ENCODE assay signal across 22 cellular contexts in the genomic region with DNA sequence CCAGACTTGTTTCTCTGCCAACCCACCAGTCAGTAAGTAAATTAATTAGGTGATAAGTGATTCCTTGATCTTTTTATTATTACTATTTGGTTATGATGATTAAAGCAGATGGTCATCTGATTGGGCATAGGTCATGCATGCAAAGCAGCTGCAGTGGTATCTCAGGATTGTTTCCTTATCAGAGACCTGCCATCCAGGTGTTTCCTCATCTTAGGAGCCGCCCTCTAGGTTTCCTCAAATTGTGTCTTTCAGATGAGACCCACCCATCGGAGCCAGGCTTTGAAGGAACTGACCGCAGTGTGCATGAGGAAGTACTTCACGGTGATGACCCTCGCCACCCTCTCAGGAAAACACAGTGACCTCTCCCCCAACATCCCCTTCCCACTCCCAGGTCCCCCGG.
DNase-seq lines count a peak whose midpoint lies in the region; ATAC-seq and TF ChIP-seq lines count a peak whose summit lies in the region.
"Had no signal": no experiment of that assay in that cellular context is flagged by ENCODE, and none has a peak within 500 bp of the region (broad histone marks: within the 10 kb centered on the region; RNA-seq: fewer than 3 reads in every experiment).

No MANE protein-coding gene starts in this region.

- no peaks in the 10 kb centered on the region for H3K27me3 Mint-ChIP-seq in activated B cell treated with CpG ODN at 0.5 μM for 24 hours
- H3K27me3 Mint-ChIP-seq: activated CD8-positive, alpha-beta T cell treated with anti-CD3 and anti-CD28 coated beads for 36 hours; activated naive CD8-positive, alpha-beta T cell treated with anti-CD3 and anti-CD28 coated beads for 36 hours had no signal

- peaks cover 79% of the 10 kb centered on the region for H3K4me1 Mint-ChIP-seq in activated B cell treated with CpG ODN at 0.5 μM for 24 hours

- CTCF ChIA-PET in activated B cell treated with CpG ODN at 0.5 μM for 24 hours (lab: Charles Lee), result interaction anchor here (1.3 kb wide), 1 partner anchor 10 kb away, joined by 6 read pairs; no protein-coding TSS in a partner anchor

- H3K27ac Mint-ChIP-seq in activated B cell treated with CpG ODN at 0.5 μM for 24 hours, result peak overlapping the region; percentile 63
- H3K27ac Mint-ChIP-seq: activated naive CD8-positive, alpha-beta T cell treated with anti-CD3 and anti-CD28 coated beads for 36 hours; activated T-helper 1 cell treated with anti-CD3 and anti-CD28 coated beads, Interleukin-12 subunit alpha, Interleukin-12 subunit beta, Interleukin-2, Interleukin-4 antibody, amounts not matched to agents 30 ng/mL and 10 ng/mL and 1 ng/mL, durations not matched to agents 14 hours and 24 hours and 36 hours had no signal

- POLR2A ChIA-PET in activated B cell treated with CpG ODN at 0.5 μM for 24 hours (lab: Charles Lee), result interaction anchor here (0.8 to 2.4 kb wide), 5 partner anchors 9 to 63 kb away, joined by 3 to 10 read pairs (median 5); a partner anchor contains a TSS

- H3K27me3 ChIP-seq in left ventricle myocardium inferior (ENCODE audit: low read depth), result no peaks in the 10 kb centered on the region

- H3K4me1 ChIP-seq in left ventricle myocardium inferior, result peaks cover 61% of the 10 kb centered on the region

- H3K4me3 Mint-ChIP-seq in activated B cell treated with CpG ODN at 0.5 μM for 24 hours, result no peak overlapping the region
- H3K4me3 Mint-ChIP-seq: activated CD8-positive, alpha-beta T cell treated with anti-CD3 and anti-CD28 coated beads for 36 hours; activated naive CD8-positive, alpha-beta T cell treated with anti-CD3 and anti-CD28 coated beads for 36 hours; activated T-helper 1 cell treated with anti-CD3 and anti-CD28 coated beads, Interleukin-12 subunit alpha, Interleukin-12 subunit beta, Interleukin-2, Interleukin-4 antibody, amounts not matched to agents 30 ng/mL and 10 ng/mL and 1 ng/mL, durations not matched to agents 14 hours and 24 hours and 36 hours had no signal

- H3K4me3 ChIP-seq in left ventricle myocardium inferior, result no peak overlapping the region
- H3K4me3 ChIP-seq: K562, thoracic aorta had no signal

- ATAC-seq in activated B cell treated with CpG ODN at 0.5 μM for 24 hours (ENCODE audit: low read depth) (no peak), HG03108 (IDR thresholded peaks at IDR 0.05; ENCODE audit: unreplicated experiment) (no peak)
- ATAC-seq: activated CD8-positive, alpha-beta T cell treated with anti-CD3 and anti-CD28 coated beads for 36 hours; K562 had no signal

- no peaks in the 10 kb centered on the region for H3K9me3 ChIP-seq in left ventricle myocardium inferior (replicated peaks)
- H3K9me3 ChIP-seq: thoracic aorta had no signal

- no peaks in the 10 kb centered on the region for H3K36me3 Mint-ChIP-seq in activated B cell treated with CpG ODN at 0.5 μM for 24 hours (ENCODE audit: low read depth)
- H3K36me3 Mint-ChIP-seq: activated naive CD8-positive, alpha-beta T cell treated with anti-CD3 and anti-CD28 coated beads for 36 hours had no signal

- TF ChIP-seq CTCF in activated B cell treated with CpG ODN at 0.5 μM for 24 hours (IDR thresholded peaks at IDR 0.05) (no peak), left ventricle myocardium inferior (IDR thresholded peaks at IDR 0.05; ENCODE audit: borderline replicate concordance) (no peak)

- intact Hi-C loops in activated B cell treated with CpG ODN at 0.5 μM for 24 hours (cut with micrococcal nuclease), result no loop called here
- intact Hi-C loops in left ventricle myocardium inferior (cut with micrococcal nuclease), result no loop called here

- H3K36me3 ChIP-seq in left ventricle myocardium inferior, result no peaks in the 10 kb centered on the region
- H3K36me3 ChIP-seq: thoracic aorta, WERI-Rb-1 had no signal

- peak overlapping the region; percentile 67 for H3K27ac ChIP-seq in left ventricle myocardium inferior (replicated peaks)
- H3K27ac ChIP-seq: HL-60, thoracic aorta, WERI-Rb-1 had no signal

- H3K9me3 Mint-ChIP-seq in activated B cell treated with CpG ODN at 0.5 μM for 24 hours, result no peaks in the 10 kb centered on the region
- H3K9me3 Mint-ChIP-seq: activated CD8-positive, alpha-beta T cell treated with anti-CD3 and anti-CD28 coated beads for 36 hours; activated naive CD8-positive, alpha-beta T cell treated with anti-CD3 and anti-CD28 coated beads for 36 hours; activated T-helper 1 cell treated with anti-CD3 and anti-CD28 coated beads, Interleukin-12 subunit alpha, Interleukin-12 subunit beta, Interleukin-2, Interleukin-4 antibody, amounts not matched to agents 30 ng/mL and 10 ng/mL and 1 ng/mL, durations not matched to agents 14 hours and 24 hours and 36 hours had no signal

- peak; percentile 62 for DNase-seq in HT-29 (ENCODE audit: low spot score)
- DNase-seq in activated B cell treated with CpG ODN at 0.5 μM for 24 hours, result no peak
- no peak for DNase-seq in left ventricle myocardium inferior
- DNase-seq in pulmonary artery endothelial cell (ENCODE audit: low read depth, low spot score), result peak; percentile 39
- DNase-seq in NCI-H1694 treated with DMSO at 0.1 percent for 48 hours (lab: John Stamatoyannopoulos, UW), result no peak
- no peak for DNase-seq in NCI-H446 treated with DMSO at 0.1 percent for 48 hours (lab: John Stamatoyannopoulos, UW)
- DNase-seq in NK-92 (lab: John Stamatoyannopoulos, UW; ENCODE audit: unreplicated experiment), result no peak
- DNase-seq: activated CD8-positive, alpha-beta T cell treated with anti-CD3 and anti-CD28 coated beads for 36 hours; activated naive CD8-positive, alpha-beta T cell treated with anti-CD3 and anti-CD28 coated beads for 36 hours; AML-193; effector CD4-positive, alpha-beta T cell; NCI-H1105; NK-92 treated with Interleukin-12 subunit alpha and Interleukin-12 subunit beta, amount 100 ng/mL, for 24 hours; stimulated activated CD4-positive, alpha-beta T cell treated with anti-CD3 and anti-CD28 coated beads, Interleukin-4, amount 100 ng/mL, for 4 hours; stimulated activated CD8-positive, alpha-beta memory T cell treated with anti-CD3 and anti-CD28 coated beads, Interleukin-4, amount 100 ng/mL, for 48 hours; SW 1271; WERI-Rb-1 had no signal

Comparison
In these comparisons a context has a peak if more than half of its experiments do, and no peak if none do; other contexts are left out.
1. DNase-seq: peak in HT-29 (single experiment) and pulmonary artery endothelial cell (single experiment); none in activated B cell treated with CpG ODN at 0.5 μM for 24 hours (single experiment), left ventricle myocardium inferior (single experiment), NCI-H1694 treated with DMSO at 0.1 percent for 48 hours (single experiment), NCI-H446 treated with DMSO at 0.1 percent for 48 hours (single experiment) and NK-92 (single experiment).